10 cellular contexts compared by ENCODE assay signal in genomic region chr20:47574616-47575401, GRCh38.
A peak's percentile ranks its signal among the peaks of the same experiment; 100 is the strongest.
DNase-seq lines count a peak whose midpoint lies in the region; ATAC-seq and TF ChIP-seq lines count a peak whose summit lies in the region.
"Had no signal": no experiment of that assay in that cellular context is flagged by ENCODE, and none has a peak within 500 bp of the region (broad histone marks: within the 10 kb centered on the region; RNA-seq: fewer than 3 reads in every experiment).

No MANE protein-coding gene starts in this region.

- peaks cover 3% of the 10 kb centered on the region for H3K9me3 Mint-ChIP-seq in activated CD4-positive, alpha-beta T cell treated with anti-CD3 and anti-CD28 coated beads, Interleukin-2, amount 10 ng/mL, durations not matched to agents 24 days and 14 days

- H3K27me3 Mint-ChIP-seq in activated CD4-positive, alpha-beta T cell treated with anti-CD3 and anti-CD28 coated beads, Interleukin-2, amount 10 ng/mL, durations not matched to agents 24 days and 14 days, result no peaks in the 10 kb centered on the region
- H3K27me3 Mint-ChIP-seq: activated CD4-positive, alpha-beta T cell treated with anti-CD3 and anti-CD28 coated beads, Interleukin-2, amount 10 ng/mL, durations not matched to agents 7 days and 5 days had no signal

- ATAC-seq in HG02970 (IDR thresholded peaks at IDR 0.05; ENCODE audit: low FRiP score, unreplicated experiment), result no peak

- peak overlapping the region in 8 of 59 donors; percentile 8 to 55 (median 13) for H3K4me3 ChIP-seq in dorsolateral prefrontal cortex
- H3K4me3 ChIP-seq in thyroid gland (replicated peaks in 1 of 3), result no peak overlapping the region

- H3K36me3 Mint-ChIP-seq in activated CD4-positive, alpha-beta T cell treated with anti-CD3 and anti-CD28 coated beads, Interleukin-2, amount 10 ng/mL, durations not matched to agents 24 days and 14 days (ENCODE audit: low read depth), result peaks cover 38% of the 10 kb centered on the region

- intact Hi-C loops in activated CD4-positive, alpha-beta T cell treated with anti-CD3 and anti-CD28 coated beads, Interleukin-2, amount 10 ng/mL, durations not matched to agents 24 days and 14 days (cut with micrococcal nuclease), result loop anchor here (5.0 kb wide), 1 partner anchor 37 kb away; no protein-coding TSS in a partner anchor
- intact Hi-C loops in dorsolateral prefrontal cortex (cut with DNase I), result loop anchor here in 1 of 2 donors (2.0 kb wide), 1 partner anchor 74 kb away; the partner anchor contains the start of gene NCOA3
- intact Hi-C loops in thyroid gland (cut with DNase I), result no loop called here

- TF ChIP-seq CTCF in dorsolateral prefrontal cortex (IDR thresholded peaks at IDR 0.05 in 54 of 56, conservative IDR thresholded peaks at IDR 0.05 in 2 of 56; ENCODE audit: low read depth in 1 of 56, partially characterized antibody in 56 of 56) (no peak), thyroid gland (IDR thresholded peaks at IDR 0.05) (no peak)

- no peaks in the 10 kb centered on the region for H3K9me3 ChIP-seq in thyroid gland

- WGBS in thyroid gland, 2 donors, result 74 to 81% methylated on average over 4 of the region's 4 CpGs

- peak overlapping the region in 51 of 59 donors; percentile 3 to 85 (median 57) for H3K27ac ChIP-seq in dorsolateral prefrontal cortex
- peak overlapping the region in 2 of 3 donors; percentile 29 to 32 for H3K27ac ChIP-seq in thyroid gland
- H3K27ac ChIP-seq: C4-2B had no signal

- H3K4me3 Mint-ChIP-seq in activated CD4-positive, alpha-beta T cell treated with anti-CD3 and anti-CD28 coated beads, Interleukin-2, amount 10 ng/mL, durations not matched to agents 24 days and 14 days, result peak overlapping the region; percentile 44
- H3K4me3 Mint-ChIP-seq: activated CD4-positive, alpha-beta T cell treated with anti-CD3 and anti-CD28 coated beads, Interleukin-2, amount 10 ng/mL, durations not matched to agents 7 days and 5 days had no signal

- no peak for TF ChIP-seq POLR2A in thyroid gland (IDR thresholded peaks at IDR 0.05)

- no peak for DNase-seq in activated CD4-positive, alpha-beta T cell treated with anti-CD3 and anti-CD28 coated beads, Interleukin-2, amount 10 ng/mL, durations not matched to agents 24 days and 14 days
- no peak for DNase-seq in activated CD4-positive, alpha-beta T cell treated with anti-CD3 and anti-CD28 coated beads for 48 hours
- DNase-seq in NCI-H774 (lab: John Stamatoyannopoulos, UW) (peak; percentile 81), dorsolateral prefrontal cortex (no peak), thyroid gland (no peak), inferior parietal cortex (ENCODE audit: extremely low spot score) (no peak), GOT3 (lab: John Stamatoyannopoulos, UW) (no peak)
- DNase-seq: activated CD4-positive, alpha-beta T cell treated with anti-CD3 and anti-CD28 coated beads, Interleukin-2, amount 10 ng/mL, durations not matched to agents 7 days and 5 days had no signal

- H3K36me3 ChIP-seq in thyroid gland, result no peaks in the 10 kb centered on the region

- peaks cover 57% of the 10 kb centered on the region for H3K4me1 Mint-ChIP-seq in activated CD4-positive, alpha-beta T cell treated with anti-CD3 and anti-CD28 coated beads, Interleukin-2, amount 10 ng/mL, durations not matched to agents 24 days and 14 days

- H3K27ac Mint-ChIP-seq in activated CD4-positive, alpha-beta T cell treated with anti-CD3 and anti-CD28 coated beads, Interleukin-2, amount 10 ng/mL, durations not matched to agents 24 days and 14 days, result peak overlapping the region; percentile 75
- H3K27ac Mint-ChIP-seq: activated CD4-positive, alpha-beta T cell treated with anti-CD3 and anti-CD28 coated beads, Interleukin-2, amount 10 ng/mL, durations not matched to agents 7 days and 5 days had no signal

- no peaks in the 10 kb centered on the region for H3K27me3 ChIP-seq in dorsolateral prefrontal cortex
- no peaks in the 10 kb centered on the region for H3K27me3 ChIP-seq in thyroid gland

- peaks cover 44 to 50% of the 10 kb centered on the region in 2 donors for H3K4me1 ChIP-seq in thyroid gland
